ENCODE assay signal across 9 cellular contexts in the genomic region with DNA sequence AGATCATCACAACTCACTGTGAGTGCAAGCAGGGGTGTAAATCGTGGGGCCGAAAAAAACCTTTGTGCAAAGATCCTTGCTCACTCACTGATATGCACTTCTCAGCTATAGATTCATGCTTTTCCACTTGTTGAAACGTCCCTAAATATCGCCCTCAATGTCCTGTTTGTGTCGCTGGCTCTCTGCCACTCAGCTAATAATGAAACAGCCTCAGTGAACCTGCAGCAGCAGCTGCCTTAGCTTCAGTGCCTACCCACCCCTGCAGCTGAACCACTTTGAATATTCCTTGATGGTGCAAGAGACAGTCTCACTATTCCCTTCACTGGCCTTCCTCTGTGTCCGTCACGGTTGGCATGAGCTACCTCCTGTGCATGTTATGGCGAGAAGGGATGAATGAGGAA.
DNase-seq lines count a peak whose midpoint lies in the region; ATAC-seq lines count a peak whose summit lies in the region.
"Had no signal": no experiment of that assay in that cellular context is flagged by ENCODE, and none has a peak within 500 bp of the region (broad histone marks: within the 10 kb centered on the region; RNA-seq: fewer than 3 reads in every experiment).

No MANE protein-coding gene starts in this region.

- no peaks in the 10 kb centered on the region for H3K9me3 Mint-ChIP-seq in activated T-helper 17 cell treated with anti-CD3 and anti-CD28 coated beads, Interleukin-2, amount 50 U/mL, for 72 hours

- WGBS in right cardiac atrium: 36% methylated on average over 8 of the region's 8 CpGs

- peaks cover 59% of the 10 kb centered on the region for H3K4me1 ChIP-seq in SJSA1 (replicated peaks)
- H3K4me1 ChIP-seq in right cardiac atrium (ENCODE audit: control insufficient read depth, insufficient read depth, low read length): peaks cover 23% of the 10 kb centered on the region

- ATAC-seq in right cardiac atrium: peak; percentile 11 to 19
- ATAC-seq in activated T-helper 17 cell treated with anti-CD3 and anti-CD28 coated beads, Interleukin-2, amount 50 U/mL, for 72 hours (replicated peaks): no peak

- H3K27me3 Mint-ChIP-seq in activated T-helper 17 cell treated with anti-CD3 and anti-CD28 coated beads, Interleukin-2, amount 50 U/mL, for 72 hours: peaks cover 18% of the 10 kb centered on the region

- H3K4me3 ChIP-seq in SJSA1 (no peak overlapping the region), right cardiac atrium (ENCODE audit: low read length) (peak overlapping the region; percentile 44)

- H3K4me1 Mint-ChIP-seq in activated T-helper 17 cell treated with anti-CD3 and anti-CD28 coated beads, Interleukin-2, amount 50 U/mL, for 72 hours: no peaks in the 10 kb centered on the region

- H3K9me3 ChIP-seq in SJSA1 (replicated peaks) (no peaks in the 10 kb centered on the region), right cardiac atrium (ENCODE audit: control insufficient read depth, low read length) (no peaks in the 10 kb centered on the region)

- H3K36me3 ChIP-seq in SJSA1: peaks cover 18% of the 10 kb centered on the region; the same call in 1 of the 2 replicates

- H3K36me3 Mint-ChIP-seq in activated T-helper 17 cell treated with anti-CD3 and anti-CD28 coated beads, Interleukin-2, amount 50 U/mL, for 72 hours (ENCODE audit: low read depth): no peaks in the 10 kb centered on the region

- H3K27me3 ChIP-seq in SJSA1 (replicated peaks) (no peaks in the 10 kb centered on the region), right cardiac atrium (ENCODE audit: control insufficient read depth, insufficient read depth) (no peaks in the 10 kb centered on the region)

- H3K4me3 Mint-ChIP-seq in activated T-helper 17 cell treated with anti-CD3 and anti-CD28 coated beads, Interleukin-2, amount 50 U/mL, for 72 hours: no peak overlapping the region

- DNase-seq in DMS79 (lab: John Stamatoyannopoulos, UW) (peak; percentile 64), SJSA1 (ENCODE audit: low read depth in 1 of 2, low spot score in 2 of 2) (no peak), right cardiac atrium (peak in 1 of 3 donors; percentile 59), putamen (ENCODE audit: low spot score) (peak; percentile 60), germinal center (ENCODE audit: low spot score) (no peak), NCI-H2227 treated with DMSO at 0.1 percent for 48 hours (lab: John Stamatoyannopoulos, UW) (no peak)
- DNase-seq in NK-92 treated with Interleukin-12 subunit alpha and Interleukin-12 subunit beta, amount 100 ng/mL, for 24 hours (lab: John Stamatoyannopoulos, UW): no peak
- DNase-seq: activated naive CD4-positive, alpha-beta T cell had no signal

- intact Hi-C loops in right cardiac atrium (cut with DNase I): loop anchor here in 3 of 4 donors (5.0 to 10.0 kb wide), 3 partner anchors 71 to 103 kb away; no protein-coding TSS in a partner anchor

- H3K27ac Mint-ChIP-seq in activated T-helper 17 cell treated with anti-CD3 and anti-CD28 coated beads, Interleukin-2, amount 50 U/mL, for 72 hours: no peak overlapping the region

- H3K27ac ChIP-seq in SJSA1 (peak overlapping the region; percentile 91; the same call in 1 of the 2 replicates), right cardiac atrium (ENCODE audit: low read length) (peak overlapping the region; percentile 96)

Comparison
In these comparisons a context has a peak if more than half of its experiments do, and no peak if none do; other contexts are left out.
1. DNase-seq: peak in DMS79 (single experiment) and putamen (single experiment); none in SJSA1 (0 of 2), germinal center (single experiment), NCI-H2227 treated with DMSO at 0.1 percent for 48 hours (single experiment) and NK-92 treated with Interleukin-12 subunit alpha and Interleukin-12 subunit beta, amount 100 ng/mL, for 24 hours (single experiment).